In the genomic region with DNA sequence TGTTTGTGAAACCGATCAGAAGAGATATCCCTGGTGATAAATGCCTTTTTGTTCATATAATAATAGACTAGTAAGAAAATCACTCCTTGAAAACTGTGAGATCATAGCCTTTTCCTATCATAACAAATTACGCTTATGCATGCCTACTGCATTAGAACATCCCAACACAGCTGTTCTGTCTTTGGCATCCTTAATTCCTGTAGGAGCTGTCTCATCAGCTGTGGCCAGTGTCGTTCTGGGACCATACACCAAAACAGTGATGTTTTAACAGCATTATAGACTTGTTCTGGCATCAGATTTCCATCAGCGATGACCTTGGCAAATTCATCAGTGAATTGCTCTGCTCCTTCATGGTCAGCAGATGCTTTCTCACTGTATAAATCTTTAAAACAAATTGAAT, we compare ENCODE assay signal across 15 cellular contexts.
DNase-seq lines count a peak whose midpoint lies in the region; ATAC-seq lines count a peak whose summit lies in the region.
"Had no signal": no experiment of that assay in that cellular context is flagged by ENCODE, and none has a peak within 500 bp of the region (broad histone marks: within the 10 kb centered on the region; RNA-seq: fewer than 3 reads in every experiment).

No MANE protein-coding gene starts in this region.

- no peak overlapping the region for H3K4me3 Mint-ChIP-seq in activated naive CD4-positive, alpha-beta T cell treated with anti-CD3 and anti-CD28 coated beads for 36 hours
- H3K4me3 Mint-ChIP-seq: CD14-positive monocyte; stimulated activated naive B cell treated with anti-CD40 and anti-IgM and Interleukin-4, amounts not matched to agents 10 μg/mL and 1 μg/mL and 100 μg/mL, for 72 hours had no signal

- peaks cover 7% of the 10 kb centered on the region for H3K36me3 Mint-ChIP-seq in activated naive CD4-positive, alpha-beta T cell treated with anti-CD3 and anti-CD28 coated beads for 36 hours (ENCODE audit: low read depth)
- H3K36me3 Mint-ChIP-seq: CD14-positive monocyte had no signal

- no peaks in the 10 kb centered on the region for H3K9me3 Mint-ChIP-seq in activated naive CD4-positive, alpha-beta T cell treated with anti-CD3 and anti-CD28 coated beads for 36 hours
- H3K9me3 Mint-ChIP-seq: CD14-positive monocyte; stimulated activated naive B cell treated with anti-CD40 and anti-IgM and Interleukin-4, amounts not matched to agents 10 μg/mL and 1 μg/mL and 100 μg/mL, for 72 hours had no signal

- H3K27me3 Mint-ChIP-seq in activated naive CD4-positive, alpha-beta T cell treated with anti-CD3 and anti-CD28 coated beads for 36 hours (ENCODE audit: low read depth) = no peaks in the 10 kb centered on the region
- H3K27me3 Mint-ChIP-seq: stimulated activated naive B cell treated with anti-CD40 and anti-IgM and Interleukin-4, amounts not matched to agents 10 μg/mL and 1 μg/mL and 100 μg/mL, for 72 hours had no signal

- ATAC-seq in HG02588 (IDR thresholded peaks at IDR 0.05; ENCODE audit: unreplicated experiment) (no peak), GM19328 (IDR thresholded peaks at IDR 0.05; ENCODE audit: unreplicated experiment) (no peak)
- ATAC-seq: gastroesophageal sphincter; Panc1; stimulated activated naive B cell treated with anti-CD40 and anti-IgM and Interleukin-4, amounts not matched to agents 10 μg/mL and 1 μg/mL and 100 μg/mL, for 72 hours had no signal

- intact Hi-C loops in activated naive CD4-positive, alpha-beta T cell treated with anti-CD3 and anti-CD28 coated beads for 36 hours (cut with micrococcal nuclease) = no loop called here

- CTCF ChIA-PET in activated naive CD4-positive, alpha-beta T cell treated with anti-CD3 and anti-CD28 coated beads for 36 hours (lab: Charles Lee) = no interaction called here

- H3K4me1 Mint-ChIP-seq in activated naive CD4-positive, alpha-beta T cell treated with anti-CD3 and anti-CD28 coated beads for 36 hours (ENCODE audit: low read depth) = peaks cover 2% of the 10 kb centered on the region

- DNase-seq in AG08396 (ENCODE audit: low spot score) = peak; percentile 76
- peak; percentile 72 for DNase-seq in HT1080 (ENCODE audit: low read depth)
- DNase-seq in brain pericyte (ENCODE audit: low read depth, low spot score) = peak; percentile 17
- DNase-seq in kidney glomerular epithelial cell (lab: John Stamatoyannopoulos, UW) = peak; percentile 74
- DNase-seq in activated naive CD4-positive, alpha-beta T cell treated with anti-CD3 and anti-CD28 coated beads for 36 hours = no peak
- no peak for DNase-seq in activated CD4-positive, alpha-beta T cell treated with anti-CD3 and anti-CD28 coated beads for 4 hours
- DNase-seq: activated naive CD4-positive, alpha-beta T cell treated with Interleukin-2 at 50 U/mL for 16 hours; occipital lobe; stimulated activated CD4-positive, alpha-beta T cell treated with anti-CD3 and anti-CD28 coated beads, Interleukin-2, amount 100 ng/mL, for 24 hours; stimulated activated naive B cell treated with anti-CD40 and anti-IgM and Interleukin-4, amounts not matched to agents 10 μg/mL and 1 μg/mL and 100 μg/mL, for 72 hours had no signal

- no peak overlapping the region for H3K27ac Mint-ChIP-seq in activated naive CD4-positive, alpha-beta T cell treated with anti-CD3 and anti-CD28 coated beads for 36 hours
- H3K27ac Mint-ChIP-seq: CD14-positive monocyte; stimulated activated naive B cell treated with anti-CD40 and anti-IgM and Interleukin-4, amounts not matched to agents 10 μg/mL and 1 μg/mL and 100 μg/mL, for 72 hours had no signal

Comparison
In these comparisons a context has a peak if more than half of its experiments do, and no peak if none do; other contexts are left out.
1. DNase-seq: peak in AG08396 (single experiment), HT1080 (single experiment), brain pericyte (single experiment) and kidney glomerular epithelial cell (single experiment); none in activated naive CD4-positive, alpha-beta T cell treated with anti-CD3 and anti-CD28 coated beads for 36 hours (single experiment) and activated CD4-positive, alpha-beta T cell treated with anti-CD3 and anti-CD28 coated beads for 4 hours (0 of 2).